ENCODE assay signal across 18 cellular contexts in the genomic region with DNA sequence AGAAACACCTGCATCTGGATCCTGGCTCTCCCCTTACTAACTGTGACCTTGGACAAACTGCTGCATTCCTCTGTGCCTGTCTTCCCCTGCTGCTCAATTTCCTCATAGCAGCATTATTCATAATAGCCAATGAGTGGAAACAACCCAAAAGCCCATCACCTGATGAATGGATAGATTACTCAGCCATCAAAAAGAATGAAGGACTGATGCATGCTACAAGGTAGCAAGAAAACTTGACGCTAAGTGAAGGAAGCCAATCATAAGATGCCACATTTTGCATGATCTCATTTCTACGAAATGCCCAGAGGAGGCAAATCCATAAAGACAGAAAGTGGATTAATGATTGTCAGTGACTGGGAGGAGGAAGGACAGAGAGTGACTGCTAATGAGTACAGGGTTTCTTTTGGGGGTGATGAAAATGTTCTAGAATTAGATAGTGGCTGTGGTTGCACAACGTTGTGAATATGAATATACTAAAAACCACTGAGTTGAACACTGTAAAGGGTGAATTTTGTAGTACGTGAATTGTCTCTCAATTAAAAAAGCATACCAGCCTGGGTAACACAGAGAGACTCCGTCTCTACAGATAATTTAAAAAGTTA. TPM values are rescaled to one million over a fixed set of nuclear protein-coding genes. Genes with fewer than 3 reads are reported as not detected.
DNase-seq lines count a peak whose midpoint lies in the region; ATAC-seq and TF ChIP-seq lines count a peak whose summit lies in the region.
"Had no signal": no experiment of that assay in that cellular context is flagged by ENCODE, and none has a peak within 500 bp of the region (broad histone marks: within the 10 kb centered on the region; RNA-seq: fewer than 3 reads in every experiment).

No MANE protein-coding gene starts in this region.

- H3F3A ChIP-seq in MM.1S (ENCODE audit: insufficient read depth, low read length), result no peaks in the 10 kb centered on the region

- H3K9me3 ChIP-seq in MM.1S (replicated peaks; ENCODE audit: insufficient read depth, low read length), result no peaks in the 10 kb centered on the region

- no peak overlapping the region for H2AFZ ChIP-seq in MM.1S (ENCODE audit: low read length)
- H2AFZ ChIP-seq: PC-9 had no signal

- H3K56ac ChIP-seq in mesendoderm (ENCODE audit: low read length), result peak overlapping the region; percentile 25

- peaks cover 2% of the 10 kb centered on the region for H3K27me3 Mint-ChIP-seq in brain

- peaks cover 84% of the 10 kb centered on the region for H3K4me1 Mint-ChIP-seq in brain

- H3K4me2 ChIP-seq in mesendoderm (ENCODE audit: low read length) (no peak overlapping the region), MM.1S (ENCODE audit: low read depth, low read length) (no peak overlapping the region)
- H3K4me2 ChIP-seq: PC-9 had no signal

- peaks cover 6% of the 10 kb centered on the region for H3K36me3 Mint-ChIP-seq in brain
- H3K36me3 Mint-ChIP-seq: CD8-positive, alpha-beta memory T cell had no signal

- WGBS in mesendoderm (ENCODE audit: extremely low coverage, insufficient coverage, low lambda C conversion rate), result no CpG with 5 or more reads among the region's 5 CpGs

- H3K9ac ChIP-seq in mesendoderm (ENCODE audit: low read length) (no peak overlapping the region), MM.1S (ENCODE audit: low read length) (no peak overlapping the region)

- no peak overlapping the region for H4K5ac ChIP-seq in mesendoderm (ENCODE audit: low read length)

- H3K23ac ChIP-seq in mesendoderm (ENCODE audit: low read length), result no peak overlapping the region

- peak; percentile 25 for DNase-seq in AG10803 (ENCODE audit: low read depth)
- DNase-seq in NCI-H82 (lab: John Stamatoyannopoulos, UW), result peak; percentile 69
- no peak for DNase-seq in mesendoderm
- DNase-seq in MM.1S, result no peak
- no peak for DNase-seq in OCI-M1 (lab: John Stamatoyannopoulos, UW)
- no peak for DNase-seq in stimulated activated naive CD8-positive, alpha-beta T cell treated with anti-CD3 and anti-CD28 coated beads, Interleukin-15, Interleukin-2, amounts not matched to agents 100 U/mL and 50 U/mL, for 24 hours
- DNase-seq: activated CD4-positive, alpha-beta T cell treated with anti-CD3 and anti-CD28 coated beads, Interleukin-2, amount 10 ng/mL, durations not matched to agents 7 days and 5 days; CD8-positive, alpha-beta memory T cell; cortex of kidney; NCI-H1092 treated with DMSO at 0.1 percent for 48 hours; NCI-H524; PC-9; right cardiac atrium had no signal

- H3K9me3 Mint-ChIP-seq in brain, result no peaks in the 10 kb centered on the region
- H3K9me3 Mint-ChIP-seq: activated CD4-positive, alpha-beta T cell treated with anti-CD3 and anti-CD28 coated beads, Interleukin-2, amount 10 ng/mL, durations not matched to agents 7 days and 5 days; CD8-positive, alpha-beta memory T cell; neural crest cell had no signal

- no peak for ATAC-seq in HG03571 (IDR thresholded peaks at IDR 0.05; ENCODE audit: unreplicated experiment)
- no peak for ATAC-seq in stimulated activated naive CD8-positive, alpha-beta T cell treated with anti-CD3 and anti-CD28 coated beads, Interleukin-15, Interleukin-2, amounts not matched to agents 100 U/mL and 50 U/mL, for 24 hours
- ATAC-seq: right cardiac atrium had no signal

- peak overlapping the region; percentile 30 to 91 (median 76) for H3K27ac Mint-ChIP-seq in brain
- H3K27ac Mint-ChIP-seq: activated CD4-positive, alpha-beta T cell treated with anti-CD3 and anti-CD28 coated beads, Interleukin-2, amount 10 ng/mL, durations not matched to agents 7 days and 5 days; CD8-positive, alpha-beta memory T cell had no signal

- no peak overlapping the region for H2BK5ac ChIP-seq in mesendoderm (ENCODE audit: low read length)

- H3K36me3 ChIP-seq in mesendoderm (ENCODE audit: control insufficient read depth, insufficient read depth, low read length) (no peaks in the 10 kb centered on the region), MM.1S (replicated peaks; ENCODE audit: insufficient read depth, low read length) (no peaks in the 10 kb centered on the region)

- H3K27me3 ChIP-seq in mesendoderm (ENCODE audit: insufficient read depth, low read length, poor library complexity) (no peaks in the 10 kb centered on the region), MM.1S (replicated peaks; ENCODE audit: insufficient read depth, low read length) (peaks cover 9% of the 10 kb centered on the region; the same call in 1 of the 2 replicates)

- H3K18ac ChIP-seq in mesendoderm (ENCODE audit: low read length), result no peak overlapping the region

- no peaks in the 10 kb centered on the region for H3K79me1 ChIP-seq in mesendoderm (ENCODE audit: low read length)

- H3K4ac ChIP-seq in mesendoderm (ENCODE audit: low read depth, low read length), result no peak overlapping the region

- 0 out of 2 replicates have a peak, but pooled peaks have one; percentile 3 for TF ChIP-seq CTCF in AG10803 (conservative IDR thresholded peaks at IDR 0.05; ENCODE audit: low read length)
- TF ChIP-seq CTCF in brain (conservative IDR thresholded peaks at IDR 0.05), result no peak
- no peak for TF ChIP-seq CTCF in MM.1S (IDR thresholded peaks at IDR 0.05; ENCODE audit: low read length)

- no peaks in the 10 kb centered on the region for H4K20me1 ChIP-seq in MM.1S (ENCODE audit: insufficient read depth, low read length)

- H2BK120ac ChIP-seq in mesendoderm (ENCODE audit: low read depth, low read length), result no peak overlapping the region

- H3K79me2 ChIP-seq in mesendoderm (ENCODE audit: control insufficient read depth, insufficient read depth, low read length), result no peaks in the 10 kb centered on the region
- H3K79me2 ChIP-seq in MM.1S (ENCODE audit: low read length), result no peaks in the 10 kb centered on the region

- H2AK5ac ChIP-seq in mesendoderm (ENCODE audit: low read length), result no peak overlapping the region

- H4K8ac ChIP-seq in mesendoderm (ENCODE audit: low read depth, low read length), result no peak overlapping the region

- H3K4me3 Mint-ChIP-seq in brain, result peak overlapping the region in 2 of 5 experiments; percentile 6 to 7
- H3K4me3 Mint-ChIP-seq: activated CD4-positive, alpha-beta T cell treated with anti-CD3 and anti-CD28 coated beads, Interleukin-2, amount 10 ng/mL, durations not matched to agents 7 days and 5 days; CD8-positive, alpha-beta memory T cell; neural crest cell had no signal

- H3K4me1 ChIP-seq in mesendoderm (ENCODE audit: control insufficient read depth, low read depth, low read length) (peaks cover 12% of the 10 kb centered on the region), MM.1S (ENCODE audit: low read length) (peaks cover 9% of the 10 kb centered on the region)

- H3K27ac ChIP-seq in mesendoderm (ENCODE audit: low read depth, low read length), result no peak overlapping the region
- no peak overlapping the region for H3K27ac ChIP-seq in MM.1S (ENCODE audit: low read length)
- H3K27ac ChIP-seq: PC-9, SK-N-MC had no signal

- H3K4me3 ChIP-seq in AG10803 (ENCODE audit: low read length), result no peak overlapping the region
- H3K4me3 ChIP-seq in mesendoderm (ENCODE audit: low read length), result no peak overlapping the region
- no peak overlapping the region for H3K4me3 ChIP-seq in MM.1S (ENCODE audit: low read length)
- H3K4me3 ChIP-seq: PC-9, SK-N-MC had no signal

- no peak overlapping the region for H2BK15ac ChIP-seq in mesendoderm (replicated peaks; ENCODE audit: low read depth)

- H3K9me2 ChIP-seq in MM.1S (replicated peaks; ENCODE audit: insufficient read depth, low read length), result no peaks in the 10 kb centered on the region

RNA-seq across cellular contexts. Expression of gene IGDCC4, which starts 11.2 kb away (rescaled TPM):
- 1.4 TPM for polyA plus RNA-seq in brain (ENCODE audit: insufficient read depth, low read depth, low replicate concordance)
- 1.7 TPM for polyA plus RNA-seq in mesendoderm (2013, experiment 1 of 2)
- 1.8 TPM for polyA plus RNA-seq in mesendoderm (2013, experiment 2 of 2)
- polyA plus RNA-seq: aorta; CD8-positive, alpha-beta memory T cell had no signal

RNA-seq across cellular contexts. Expression of gene IGDCC3, which starts 33.8 kb away (rescaled TPM):
- 0.63 TPM for polyA plus RNA-seq in brain (ENCODE audit: insufficient read depth, low read depth, low replicate concordance)
- 44.0 TPM for polyA plus RNA-seq in mesendoderm (2013, experiment 1 of 2)
- 43.7 TPM for polyA plus RNA-seq in mesendoderm (2013, experiment 2 of 2)
- polyA plus RNA-seq: aorta; CD8-positive, alpha-beta memory T cell had no signal

Comparison
In these comparisons a context has a peak if more than half of its experiments do, and no peak if none do; other contexts are left out.
1. DNase-seq: peak in AG10803 (single experiment) and NCI-H82 (single experiment); none in mesendoderm (single experiment), MM.1S (single experiment), OCI-M1 (single experiment) and stimulated activated naive CD8-positive, alpha-beta T cell treated with anti-CD3 and anti-CD28 coated beads, Interleukin-15, Interleukin-2, amounts not matched to agents 100 U/mL and 50 U/mL, for 24 hours (single experiment).